ENCODE assay signal across 8 cellular contexts in the genomic region with DNA sequence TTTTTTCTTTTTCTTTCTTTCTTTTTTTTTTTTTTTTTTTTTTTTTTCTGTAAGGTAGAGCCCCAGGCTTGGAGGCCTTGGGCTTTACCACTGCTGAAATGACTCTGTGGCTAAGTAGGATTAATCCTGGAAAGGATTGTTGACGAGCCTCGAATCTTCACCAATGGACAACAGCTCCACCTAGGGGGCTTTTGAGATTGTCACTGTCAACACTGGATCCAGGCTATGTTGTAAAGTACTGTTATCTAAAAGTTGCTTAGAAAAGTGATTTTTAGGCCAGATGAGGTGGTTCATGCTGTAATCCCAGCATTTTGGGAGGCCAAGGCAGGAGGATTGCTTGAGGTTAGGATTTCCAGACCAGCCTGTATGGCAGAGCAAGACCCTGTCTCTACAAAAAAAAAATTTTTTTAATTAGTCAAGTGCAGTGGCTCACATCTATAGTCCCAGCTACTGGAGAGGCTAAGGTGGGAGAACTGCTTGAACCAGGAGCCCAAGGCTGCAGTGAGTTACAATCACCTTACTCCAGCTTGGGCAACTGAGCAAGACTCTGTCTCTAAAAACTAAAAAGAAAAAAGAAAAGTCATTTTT. TPM values are rescaled to one million over a fixed set of nuclear protein-coding genes. Genes with fewer than 3 reads are reported as not detected.
DNase-seq lines count a peak whose midpoint lies in the region; ATAC-seq and TF ChIP-seq lines count a peak whose summit lies in the region.

No MANE protein-coding gene starts in this region.

- no peak overlapping the region for H3K4me3 ChIP-seq in A673 (ENCODE audit: low read depth, low read length, poor library complexity, severe bottlenecking)
- no peak overlapping the region for H3K4me3 ChIP-seq in GM12875 (ENCODE audit: low read depth, low read length)

- no TSS peak for BruUV-seq in A673 (replicated peaks; lab: Mats Ljungman, UMichigan)

- no peaks in the 10 kb centered on the region for H3K9me3 Mint-ChIP-seq in effector memory CD8-positive, alpha-beta T cell

- no peak overlapping the region for H3K4me3 Mint-ChIP-seq in effector memory CD8-positive, alpha-beta T cell

- H3K27me3 ChIP-seq in A673 (replicated peaks; ENCODE audit: insufficient read depth, low read depth, low read length, poor library complexity), result no peaks in the 10 kb centered on the region

- H3K36me3 Mint-ChIP-seq in effector memory CD8-positive, alpha-beta T cell (ENCODE audit: insufficient read depth), result peaks cover 61% of the 10 kb centered on the region

- no peaks in the 10 kb centered on the region for H3K4me1 Mint-ChIP-seq in effector memory CD8-positive, alpha-beta T cell (ENCODE audit: low read depth in 2 of 2)

- TF ChIP-seq CTCF in A673 (conservative IDR thresholded peaks at IDR 0.05; ENCODE audit: low read depth, low read length), result peak; percentile 57
- TF ChIP-seq CTCF in GM12875 (IDR thresholded peaks at IDR 0.05; ENCODE audit: borderline replicate concordance, insufficient read depth, low read depth, low read length), result peak; percentile 64; the same call in 1 of the 2 replicates

- peak; percentile 56 for ATAC-seq in effector memory CD8-positive, alpha-beta T cell (replicated peaks)

- intact Hi-C loops in A673 (cut with micrococcal nuclease; ENCODE audit: unreplicated experiment), result loop anchor here (2.0 kb wide), 1 partner anchor 402 kb away; no protein-coding TSS in a partner anchor

- no peaks in the 10 kb centered on the region for H3K4me1 ChIP-seq in A673 (ENCODE audit: insufficient read depth, low read length, poor library complexity, severe bottlenecking)

- no peak overlapping the region for H3K27ac ChIP-seq in A673 (ENCODE audit: low read depth, low read length, poor library complexity, severe bottlenecking)

- CTCF ChIA-PET in A673 (lab: Charles Lee), result interaction anchor here (0.6 kb wide), 1 partner anchor 215 kb away, joined by 5 read pairs; no protein-coding TSS in a partner anchor

- H3K9me3 ChIP-seq in A673 (ENCODE audit: low read depth, low read length, poor library complexity, severe bottlenecking), result no peaks in the 10 kb centered on the region

- H3K27me3 Mint-ChIP-seq in effector memory CD8-positive, alpha-beta T cell, result no peaks in the 10 kb centered on the region

- DNase-seq in A673 (ENCODE audit: low spot score) (peak; percentile 76), NCI-H460 (ENCODE audit: extremely low read depth, low read depth) (peak; percentile 51), lung microvascular endothelial cell (ENCODE audit: low read depth in 2 of 2) (peak; percentile 83 to 87), NCI-H1048 (lab: John Stamatoyannopoulos, UW) (no peak)
- peak; percentile 28 to 31 for DNase-seq in activated CD4-positive, alpha-beta T cell treated with anti-CD3 and anti-CD28 coated beads, Interleukin-2, amount 50 U/mL, for 4 hours
- peak; percentile 31 to 43 (median 33) for DNase-seq in effector memory CD8-positive, alpha-beta T cell
- peak; percentile 8 to 18 for DNase-seq in stimulated activated CD8-positive, alpha-beta memory T cell treated with anti-CD3 and anti-CD28 coated beads, Interleukin-7, amount 100 ng/mL, for 1 hour (ENCODE audit: low read depth in 2 of 2)

- no peaks in the 10 kb centered on the region for H3K36me3 ChIP-seq in A673 (ENCODE audit: insufficient read depth, low read length, poor library complexity, severe bottlenecking)

- H3K27ac Mint-ChIP-seq in effector memory CD8-positive, alpha-beta T cell, result no peak overlapping the region

- POLR2A ChIA-PET in A673 (lab: Charles Lee; ENCODE audit: low non-redundant PET), result interaction anchor here (0.6 kb wide), 1 partner anchor 347 kb away, joined by 8 read pairs; no protein-coding TSS in a partner anchor

RNA-seq across cellular contexts. Expression of a gene that starts 41.6 kb away (rescaled TPM):
- total RNA-seq in A673 (2021), result 22.6 and 22.7 TPM in 2 replicates
- total RNA-seq in NCI-H460 (2014; rRNA removed; shearing (Covaris generic)), result 11.3 and 13.0 TPM in 2 replicates
- polyA plus RNA-seq in NCI-H460 (2014; cell fraction: nucleus; rRNA removed), result 8.7 and 12.3 TPM in 2 replicates
- 14.9 and 15.5 TPM in 2 replicates for total RNA-seq in lung microvascular endothelial cell

RNA-seq across cellular contexts. Expression of a gene that starts 41.8 kb away (rescaled TPM):
- total RNA-seq in A673 (2021), result 4.4 and 4.7 TPM in 2 replicates
- 7.0 and 13.1 TPM in 2 replicates for total RNA-seq in NCI-H460 (2014; rRNA removed; shearing (Covaris generic))
- polyA plus RNA-seq in NCI-H460 (2014; cell fraction: nucleus; rRNA removed), result 5.1 and 5.6 TPM in 2 replicates
- 6.1 and 7.1 TPM in 2 replicates for total RNA-seq in lung microvascular endothelial cell

RNA-seq across cellular contexts. Expression of a gene that starts 56.4 kb away (rescaled TPM):
- 24.0 and 26.6 TPM in 2 replicates for total RNA-seq in A673 (2021)
- total RNA-seq in NCI-H460 (2014; rRNA removed; shearing (Covaris generic)), result 7.1 and 9.5 TPM in 2 replicates
- 9.2 TPM in 2 replicates for polyA plus RNA-seq in NCI-H460 (2014; cell fraction: nucleus; rRNA removed)
- total RNA-seq in lung microvascular endothelial cell, result 10.5 and 14.1 TPM in 2 replicates
